1 cellular context compared by ENCODE assay signal in genomic region chr3:13262493-13263211, GRCh38.
TF ChIP-seq lines count a peak whose summit lies in the region.

No MANE protein-coding gene starts in this region.

TF ChIP-seq in HepG2, 621 proteins besides CTCF, POLR2A, EP300 and RAD21 (continued from another document and continues in another):
- TF ChIP-seq MTERF4 (CRISPR knock-in tag; IDR thresholded peaks at IDR 0.05) = peak; percentile 86; the same call in 1 of the 2 replicates
- peak; percentile 69; the same call in 1 of the 2 replicates for TF ChIP-seq ZFP41 (CRISPR knock-in tag; IDR thresholded peaks at IDR 0.05; ENCODE audit: borderline replicate concordance)
- TF ChIP-seq NFIC (IDR thresholded peaks at IDR 0.05; ENCODE audit: low read length) = peak; percentile 84
- peak; percentile 96 for TF ChIP-seq MED8 (CRISPR knock-in tag; IDR thresholded peaks at IDR 0.05; ENCODE audit: insufficient replicate concordance)
- TF ChIP-seq ETV6 (CRISPR knock-in tag; conservative IDR thresholded peaks at IDR 0.05) = 0 out of 2 replicates have a peak, but pooled peaks have one; percentile 42
- TF ChIP-seq KDM3A (CRISPR knock-in tag; IDR thresholded peaks at IDR 0.05; ENCODE audit: low read depth) = peak; percentile 87
- TF ChIP-seq NPAS2 (CRISPR knock-in tag; IDR thresholded peaks at IDR 0.05; ENCODE audit: borderline replicate concordance) = no peak
- TF ChIP-seq CBX5 (CRISPR knock-in tag; IDR thresholded peaks at IDR 0.05; ENCODE audit: borderline replicate concordance) = peak; percentile 97
- peak; percentile 73; the same call in 1 of the 2 replicates for TF ChIP-seq FOXP1 (IDR thresholded peaks at IDR 0.05)
- TF ChIP-seq FOXP1 (CRISPR knock-in tag; IDR thresholded peaks at IDR 0.05) = peak; percentile 95
- TF ChIP-seq SP2 (CRISPR knock-in tag; IDR thresholded peaks at IDR 0.05) = peak; percentile 14; the same call in 1 of the 2 replicates
- TF ChIP-seq U2AF1 (optimal IDR thresholded peaks at IDR 0.05; ENCODE audit: low read depth, low read length) = peak; percentile 28
- peak; percentile 92 for TF ChIP-seq ZNF510 (CRISPR knock-in tag; IDR thresholded peaks at IDR 0.05; ENCODE audit: low read depth)
- peak; percentile 95 for TF ChIP-seq SOX5 (CRISPR knock-in tag; IDR thresholded peaks at IDR 0.05; ENCODE audit: borderline replicate concordance)
- peak; percentile 33; the same call in 1 of the 2 replicates for TF ChIP-seq STAT5B (CRISPR knock-in tag; IDR thresholded peaks at IDR 0.05)
- TF ChIP-seq SP140L (CRISPR knock-in tag; IDR thresholded peaks at IDR 0.05; ENCODE audit: borderline replicate concordance) = no peak
- no peak for TF ChIP-seq NFKB2 (CRISPR knock-in tag; IDR thresholded peaks at IDR 0.05; ENCODE audit: borderline replicate concordance)
- no peak for TF ChIP-seq ZNF530 (CRISPR knock-in tag; IDR thresholded peaks at IDR 0.05; ENCODE audit: low read depth)
- peak; percentile 83 for TF ChIP-seq ZNF12 (CRISPR knock-in tag; IDR thresholded peaks at IDR 0.05)
- no peak for TF ChIP-seq EED (CRISPR knock-in tag; IDR thresholded peaks at IDR 0.05)
- TF ChIP-seq ZNF761 (CRISPR knock-in tag; conservative IDR thresholded peaks at IDR 0.05) = peak; percentile 94
- TF ChIP-seq PREB (CRISPR knock-in tag; IDR thresholded peaks at IDR 0.05) = no peak
- no peak for TF ChIP-seq ZNF326 (CRISPR knock-in tag; IDR thresholded peaks at IDR 0.05; ENCODE audit: borderline replicate concordance)
- peak; percentile 68; the same call in 1 of the 2 replicates for TF ChIP-seq KMT2A (CRISPR knock-in tag; IDR thresholded peaks at IDR 0.05)
- TF ChIP-seq ZNF710 (CRISPR knock-in tag; IDR thresholded peaks at IDR 0.05; ENCODE audit: borderline replicate concordance) = peak; percentile 94
- TF ChIP-seq HBP1 (CRISPR knock-in tag; IDR thresholded peaks at IDR 0.05; ENCODE audit: low read depth) = peak; percentile 19; the same call in 1 of the 2 replicates
- no peak for TF ChIP-seq ZNF496 (CRISPR knock-in tag; IDR thresholded peaks at IDR 0.05; ENCODE audit: insufficient replicate concordance)
- no peak for TF ChIP-seq HNRNPK (IDR thresholded peaks at IDR 0.05; ENCODE audit: low read depth, low read length, poor library complexity, severe bottlenecking)
- 0 out of 2 replicates have a peak, but pooled peaks have one; percentile 47 for TF ChIP-seq TSC22D2 (CRISPR knock-in tag; IDR thresholded peaks at IDR 0.05; ENCODE audit: borderline replicate concordance)
- no peak for TF ChIP-seq ZNF10 (CRISPR knock-in tag; IDR thresholded peaks at IDR 0.05; ENCODE audit: borderline replicate concordance, low read depth)
- peak; percentile 83 for TF ChIP-seq ATF2 (CRISPR knock-in tag; IDR thresholded peaks at IDR 0.05)
- peak; percentile 71 for TF ChIP-seq ZNF629 (CRISPR knock-in tag; conservative IDR thresholded peaks at IDR 0.05)
- no peak for TF ChIP-seq ZNF569 (CRISPR knock-in tag; IDR thresholded peaks at IDR 0.05; ENCODE audit: borderline replicate concordance)
- peak; percentile 94 for TF ChIP-seq IRF2 (CRISPR knock-in tag; IDR thresholded peaks at IDR 0.05)
- TF ChIP-seq ZNF713 (CRISPR knock-in tag; IDR thresholded peaks at IDR 0.05) = 0 out of 2 replicates have a peak, but pooled peaks have one; percentile 79
- no peak for TF ChIP-seq JUNB (CRISPR knock-in tag; IDR thresholded peaks at IDR 0.05; ENCODE audit: borderline replicate concordance)
- TF ChIP-seq TOPORS (CRISPR knock-in tag; IDR thresholded peaks at IDR 0.05) = peak; percentile 53; the same call in 1 of the 2 replicates
- peak; percentile 85; the same call in 1 of the 2 replicates for TF ChIP-seq EHMT2 (IDR thresholded peaks at IDR 0.05; ENCODE audit: borderline replicate concordance, low read depth, low read length)
- TF ChIP-seq HNF4G (IDR thresholded peaks at IDR 0.05; ENCODE audit: borderline replicate concordance, low read depth, low read length) = peak; percentile 82; the same call in 1 of the 2 replicates
- peak; percentile 87; the same call in 1 of the 2 replicates for TF ChIP-seq HNF4G (CRISPR knock-in tag; IDR thresholded peaks at IDR 0.05; ENCODE audit: borderline replicate concordance, low read depth)
- TF ChIP-seq MXD4 (CRISPR knock-in tag; IDR thresholded peaks at IDR 0.05) = peak; percentile 59
- peak; percentile 100 for TF ChIP-seq ZNF556 (CRISPR knock-in tag; IDR thresholded peaks at IDR 0.05; ENCODE audit: borderline replicate concordance)
- TF ChIP-seq TRIM22 (IDR thresholded peaks at IDR 0.05) = no peak
- TF ChIP-seq ZSCAN5A (CRISPR knock-in tag; IDR thresholded peaks at IDR 0.05; ENCODE audit: borderline replicate concordance) = peak; percentile 79; the same call in 1 of the 2 replicates
- peak; percentile 37; the same call in 1 of the 2 replicates for TF ChIP-seq ZNF607 (CRISPR knock-in tag; IDR thresholded peaks at IDR 0.05; ENCODE audit: borderline replicate concordance)
- TF ChIP-seq ZNF570 (CRISPR knock-in tag; IDR thresholded peaks at IDR 0.05; ENCODE audit: borderline replicate concordance) = 0 out of 2 replicates have a peak, but pooled peaks have one; percentile 80
- peak; percentile 92 for TF ChIP-seq ARNTL (CRISPR knock-in tag; IDR thresholded peaks at IDR 0.05)
- TF ChIP-seq NCOR1 (IDR thresholded peaks at IDR 0.05; ENCODE audit: borderline replicate concordance, low read length) = peak; percentile 88; the same call in 1 of the 2 replicates
- peak; percentile 60 for TF ChIP-seq SP4 (CRISPR knock-in tag; IDR thresholded peaks at IDR 0.05)
- no peak for TF ChIP-seq ZNF44 (CRISPR knock-in tag; IDR thresholded peaks at IDR 0.05)
- TF ChIP-seq ZSCAN22 (CRISPR knock-in tag; IDR thresholded peaks at IDR 0.05) = peak; percentile 77
- TF ChIP-seq ZZZ3 (CRISPR knock-in tag; IDR thresholded peaks at IDR 0.05; ENCODE audit: borderline replicate concordance) = peak; percentile 84; the same call in 1 of the 2 replicates
- peak; percentile 83; the same call in 1 of the 2 replicates for TF ChIP-seq HIVEP1 (CRISPR knock-in tag; IDR thresholded peaks at IDR 0.05)
- TF ChIP-seq ZNF768 (CRISPR knock-in tag; IDR thresholded peaks at IDR 0.05) = no peak
- TF ChIP-seq IRF9 (CRISPR knock-in tag; IDR thresholded peaks at IDR 0.05; ENCODE audit: borderline replicate concordance) = peak; percentile 83
- TF ChIP-seq MAFF (IDR thresholded peaks at IDR 0.05; ENCODE audit: low read depth, low read length) = 0 out of 2 replicates have a peak, but pooled peaks have one; percentile 19
- TF ChIP-seq HMGXB4 (CRISPR knock-in tag; IDR thresholded peaks at IDR 0.05; ENCODE audit: borderline replicate concordance in 1 of 2, low read depth in 1 of 2) = peak; percentile 80 to 92
- no peak for TF ChIP-seq ZFP62 (CRISPR knock-in tag; IDR thresholded peaks at IDR 0.05)
